ENCODE assay signal across 1 cellular context in genomic region chr10:74825371-74826141, GRCh38.
TF ChIP-seq lines count a peak whose summit lies in the region.

No MANE protein-coding gene starts in this region.

TF ChIP-seq in HEK293, 187 proteins besides CTCF, POLR2A, EP300 and RAD21 (continued from another document and continues in another):
- TF ChIP-seq, protein P1, sequence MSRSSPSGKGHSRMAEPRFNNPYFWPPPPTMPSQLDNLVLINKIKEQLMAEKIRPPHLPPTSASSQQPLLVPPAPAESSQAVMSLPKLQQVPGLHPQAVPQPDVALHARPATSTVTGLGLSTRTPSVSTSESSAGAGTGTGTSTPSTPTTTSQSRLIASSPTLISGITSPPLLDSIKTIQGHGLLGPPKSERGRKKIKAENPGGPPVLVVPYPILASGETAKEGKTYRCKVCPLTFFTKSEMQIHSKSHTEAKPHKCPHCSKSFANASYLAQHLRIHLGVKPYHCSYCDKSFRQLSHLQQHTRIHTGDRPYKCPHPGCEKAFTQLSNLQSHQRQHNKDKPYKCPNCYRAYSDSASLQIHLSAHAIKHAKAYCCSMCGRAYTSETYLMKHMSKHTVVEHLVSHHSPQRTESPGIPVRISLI (tag by site-specific recombination; IDR thresholded peaks at IDR 0.05), result no peak; the same call in 1 of the 2 replicates
- TF ChIP-seq GLI2 (tag by site-specific recombination; IDR thresholded peaks at IDR 0.05; ENCODE audit: borderline replicate concordance, low read depth) (peak; percentile 35; the same call in 1 of the 2 replicates), ZNF529 (tag by site-specific recombination; IDR thresholded peaks at IDR 0.05; ENCODE audit: insufficient replicate concordance) (no peak), ZNF24 (tag by site-specific recombination; IDR thresholded peaks at IDR 0.05) (peak; percentile 79), ZNF560 (tag by site-specific recombination; IDR thresholded peaks at IDR 0.05; ENCODE audit: borderline replicate concordance) (no peak), ZNF274 (IDR thresholded peaks at IDR 0.05; ENCODE audit: low read length) (no peak), ZNF274 (tag by site-specific recombination; IDR thresholded peaks at IDR 0.05; ENCODE audit: borderline replicate concordance) (no peak; the same call in 1 of the 2 replicates), ZNF670 (tag by site-specific recombination; IDR thresholded peaks at IDR 0.05; ENCODE audit: low read depth) (no peak), SETDB1 (IDR thresholded peaks at IDR 0.05; ENCODE audit: insufficient read length, low read length) (no peak), ZNF214 (tag by site-specific recombination; IDR thresholded peaks at IDR 0.05; ENCODE audit: borderline replicate concordance) (no peak), ZNF518A (tag by site-specific recombination; conservative IDR thresholded peaks at IDR 0.05; ENCODE audit: low read depth) (peak; percentile 36), ZNF335 (tag by site-specific recombination; conservative IDR thresholded peaks at IDR 0.05) (peak; percentile 31; the same call in 1 of the 2 replicates), PRDM10 (tag by site-specific recombination; IDR thresholded peaks at IDR 0.05) (peak; percentile 87; the same call in 1 of the 2 replicates), ZSCAN23 (tag by site-specific recombination; IDR thresholded peaks at IDR 0.05) (peak; percentile 97), ATF2 (tag by site-specific recombination; IDR thresholded peaks at IDR 0.05; ENCODE audit: low read depth) (no peak), ZNF449 (tag by site-specific recombination; IDR thresholded peaks at IDR 0.05) (peak; percentile 74), ZNF571 (tag by site-specific recombination; IDR thresholded peaks at IDR 0.05) (no peak), ZNF791 (tag by site-specific recombination; IDR thresholded peaks at IDR 0.05) (no peak), BCL6B (tag by site-specific recombination; IDR thresholded peaks at IDR 0.05) (no peak), ZNF549 (tag by site-specific recombination; IDR thresholded peaks at IDR 0.05) (no peak), ZNF664 (tag by site-specific recombination; IDR thresholded peaks at IDR 0.05) (no peak), ZNF26 (tag by site-specific recombination; IDR thresholded peaks at IDR 0.05) (no peak), ZNF391 (tag by site-specific recombination; IDR thresholded peaks at IDR 0.05; ENCODE audit: borderline replicate concordance, low read depth) (peak; percentile 97; the same call in 1 of the 2 replicates), SP3 (tag by site-specific recombination; IDR thresholded peaks at IDR 0.05) (no peak), PRDM1 (tag by site-specific recombination; IDR thresholded peaks at IDR 0.05) (0 out of 2 replicates have a peak, but pooled peaks have one; percentile 6), ZFP41 (tag by site-specific recombination; IDR thresholded peaks at IDR 0.05; ENCODE audit: borderline replicate concordance) (no peak), ZFHX2 (tag by site-specific recombination; conservative IDR thresholded peaks at IDR 0.05) (peak; percentile 81), SALL2 (tag by site-specific recombination; IDR thresholded peaks at IDR 0.05; ENCODE audit: borderline replicate concordance) (no peak), ZSCAN16 (tag by site-specific recombination; IDR thresholded peaks at IDR 0.05) (peak; percentile 74; the same call in 1 of the 2 replicates), SCRT2 (tag by site-specific recombination; IDR thresholded peaks at IDR 0.05) (peak; percentile 40), ZNF23 (tag by site-specific recombination; IDR thresholded peaks at IDR 0.05; ENCODE audit: borderline replicate concordance) (no peak), EGR2 (tag by site-specific recombination; IDR thresholded peaks at IDR 0.05; ENCODE audit: low read depth) (peak; percentile 78), ZNF16 (tag by site-specific recombination; IDR thresholded peaks at IDR 0.05; ENCODE audit: low read depth) (no peak), ZNF837 (tag by site-specific recombination; IDR thresholded peaks at IDR 0.05) (0 out of 2 replicates have a peak, but pooled peaks have one; percentile 74), ZNF292 (tag by site-specific recombination; IDR thresholded peaks at IDR 0.05; ENCODE audit: borderline replicate concordance, low read depth) (no peak)
- TF ChIP-seq, protein P2, sequence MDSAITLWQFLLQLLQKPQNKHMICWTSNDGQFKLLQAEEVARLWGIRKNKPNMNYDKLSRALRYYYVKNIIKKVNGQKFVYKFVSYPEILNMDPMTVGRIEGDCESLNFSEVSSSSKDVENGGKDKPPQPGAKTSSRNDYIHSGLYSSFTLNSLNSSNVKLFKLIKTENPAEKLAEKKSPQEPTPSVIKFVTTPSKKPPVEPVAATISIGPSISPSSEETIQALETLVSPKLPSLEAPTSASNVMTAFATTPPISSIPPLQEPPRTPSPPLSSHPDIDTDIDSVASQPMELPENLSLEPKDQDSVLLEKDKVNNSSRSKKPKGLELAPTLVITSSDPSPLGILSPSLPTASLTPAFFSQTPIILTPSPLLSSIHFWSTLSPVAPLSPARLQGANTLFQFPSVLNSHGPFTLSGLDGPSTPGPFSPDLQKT (IDR thresholded peaks at IDR 0.05; ENCODE audit: borderline replicate concordance, low read depth, low read length), result no peak
- TF ChIP-seq, protein P3, sequence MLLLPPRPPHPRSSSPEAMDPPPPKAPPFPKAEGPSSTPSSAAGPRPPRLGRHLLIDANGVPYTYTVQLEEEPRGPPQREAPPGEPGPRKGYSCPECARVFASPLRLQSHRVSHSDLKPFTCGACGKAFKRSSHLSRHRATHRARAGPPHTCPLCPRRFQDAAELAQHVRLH (tag by site-specific recombination; IDR thresholded peaks at IDR 0.05), result no peak
